28 cellular contexts compared by ENCODE assay signal in genomic region chr20:16939051-16939450, GRCh38.
"Had no signal": no experiment of that assay in that cellular context is flagged by ENCODE, and none has a peak within 500 bp of the region (broad histone marks: within the 10 kb centered on the region; RNA-seq: fewer than 3 reads in every experiment).

No MANE protein-coding gene starts in this region.

- H3K4me3 Mint-ChIP-seq: stimulated activated effector memory CD8-positive, alpha-beta T cell treated with anti-CD3 and anti-CD28 coated beads, Interleukin-12 subunit alpha, Interleukin-12 subunit beta, amount 100 ng/mL, for 72 hours; stimulated activated memory B cell treated with anti-CD40 and anti-IgM and Interleukin-4, amounts not matched to agents 10 μg/mL and 1 μg/mL and 100 μg/mL, for 72 hours; stimulated activated naive B cell treated with anti-CD40 and anti-IgM and Interleukin-4, amounts not matched to agents 10 μg/mL and 1 μg/mL and 100 μg/mL, for 72 hours; stimulated activated naive CD8-positive, alpha-beta T cell treated with anti-CD3 and anti-CD28 coated beads, Interleukin-15, amount 100 ng/mL, for 72 hours; stimulated activated naive CD8-positive, alpha-beta T cell treated with anti-CD3 and anti-CD28 coated beads, Interleukin-15, Interleukin-2, amounts not matched to agents 100 ng/mL and 50 ng/mL, for 24 hours; type B pancreatic cell had no signal

- ATAC-seq: stimulated activated effector memory CD8-positive, alpha-beta T cell treated with anti-CD3 and anti-CD28 coated beads, Interleukin-12 subunit alpha, Interleukin-12 subunit beta, amount 100 ng/mL, for 72 hours; stimulated activated memory B cell treated with anti-CD40 and anti-IgM and Interleukin-4, amounts not matched to agents 10 μg/mL and 1 μg/mL and 100 μg/mL, for 72 hours; stimulated activated naive B cell treated with anti-CD40 and anti-IgM and Interleukin-4, amounts not matched to agents 10 μg/mL and 1 μg/mL and 100 μg/mL, for 72 hours; stimulated activated naive CD8-positive, alpha-beta T cell treated with anti-CD3 and anti-CD28 coated beads, Interleukin-15, amount 100 ng/mL, for 72 hours; stimulated activated naive CD8-positive, alpha-beta T cell treated with anti-CD3 and anti-CD28 coated beads, Interleukin-15, Interleukin-2, amounts not matched to agents 100 U/mL and 50 U/mL, for 24 hours; upper lobe of right lung had no signal

- H3K36me3 Mint-ChIP-seq: stimulated activated effector memory CD8-positive, alpha-beta T cell treated with anti-CD3 and anti-CD28 coated beads, Interleukin-12 subunit alpha, Interleukin-12 subunit beta, amount 100 ng/mL, for 72 hours; stimulated activated memory B cell treated with anti-CD40 and anti-IgM and Interleukin-4, amounts not matched to agents 10 μg/mL and 1 μg/mL and 100 μg/mL, for 72 hours; stimulated activated naive B cell treated with anti-CD40 and anti-IgM and Interleukin-4, amounts not matched to agents 10 μg/mL and 1 μg/mL and 100 μg/mL, for 72 hours; type B pancreatic cell had no signal

- H3K9me3 ChIP-seq: stomach, suprapubic skin, testis, thoracic aorta, thyroid gland, tibial artery, tibial nerve, transverse colon, upper lobe of left lung, upper lobe of right lung, uterus, vagina had no signal

- H3K4me1 Mint-ChIP-seq: stimulated activated effector memory CD8-positive, alpha-beta T cell treated with anti-CD3 and anti-CD28 coated beads, Interleukin-12 subunit alpha, Interleukin-12 subunit beta, amount 100 ng/mL, for 72 hours; stimulated activated memory B cell treated with anti-CD40 and anti-IgM and Interleukin-4, amounts not matched to agents 10 μg/mL and 1 μg/mL and 100 μg/mL, for 72 hours; stimulated activated naive B cell treated with anti-CD40 and anti-IgM and Interleukin-4, amounts not matched to agents 10 μg/mL and 1 μg/mL and 100 μg/mL, for 72 hours; stimulated activated naive CD8-positive, alpha-beta T cell treated with anti-CD3 and anti-CD28 coated beads, Interleukin-15, amount 100 ng/mL, for 72 hours had no signal

- H3K27me3 Mint-ChIP-seq: stimulated activated memory B cell treated with anti-CD40 and anti-IgM and Interleukin-4, amounts not matched to agents 10 μg/mL and 1 μg/mL and 100 μg/mL, for 72 hours; stimulated activated naive B cell treated with anti-CD40 and anti-IgM and Interleukin-4, amounts not matched to agents 10 μg/mL and 1 μg/mL and 100 μg/mL, for 72 hours; stimulated activated naive CD8-positive, alpha-beta T cell treated with anti-CD3 and anti-CD28 coated beads, Interleukin-15, amount 100 ng/mL, for 72 hours; stimulated activated naive CD8-positive, alpha-beta T cell treated with anti-CD3 and anti-CD28 coated beads, Interleukin-15, Interleukin-2, amounts not matched to agents 100 ng/mL and 50 ng/mL, for 24 hours had no signal

- DNase-seq: stimulated activated CD4-positive, alpha-beta T cell treated with anti-CD3 and anti-CD28 coated beads, Interleukin-2, amount 100 ng/mL, for 48 hours; stimulated activated CD4-positive, alpha-beta T cell treated with anti-CD3 and anti-CD28 coated beads, Interleukin-4, amount 100 ng/mL, for 1 hour; stimulated activated CD4-positive, alpha-beta T cell treated with anti-CD3 and anti-CD28 coated beads, Interleukin-4, amount 100 ng/mL, for 24 hours; stimulated activated CD4-positive, alpha-beta T cell treated with anti-CD3 and anti-CD28 coated beads, Interleukin-4, amount 100 ng/mL, for 4 hours; stimulated activated CD8-positive, alpha-beta memory T cell treated with anti-CD3 and anti-CD28 coated beads, Interleukin-4, amount 100 ng/mL, for 48 hours; stimulated activated naive B cell treated with anti-CD40 and anti-IgM and Interleukin-4, amounts not matched to agents 10 μg/mL and 1 μg/mL and 100 μg/mL, for 72 hours; stimulated activated naive CD4-positive, alpha-beta T cell; stimulated activated naive CD4-positive, alpha-beta T cell treated with Interleukin-2 at 50 U/mL for 16 hours; stimulated activated naive CD8-positive, alpha-beta T cell treated with anti-CD3 and anti-CD28 coated beads, Interleukin-15, amount 100 ng/mL, for 72 hours; stimulated activated naive CD8-positive, alpha-beta T cell treated with anti-CD3 and anti-CD28 coated beads, Interleukin-15, Interleukin-2, amounts not matched to agents 100 U/mL and 50 U/mL, for 24 hours; stomach; substantia nigra; testis; thyroid gland; tibial artery; transverse colon; trophoblast cell; upper lobe of left lung; upper lobe of right lung; uterus had no signal

- H3K27ac Mint-ChIP-seq: stimulated activated effector memory CD8-positive, alpha-beta T cell treated with anti-CD3 and anti-CD28 coated beads, Interleukin-12 subunit alpha, Interleukin-12 subunit beta, amount 100 ng/mL, for 72 hours; stimulated activated memory B cell treated with anti-CD40 and anti-IgM and Interleukin-4, amounts not matched to agents 10 μg/mL and 1 μg/mL and 100 μg/mL, for 72 hours; stimulated activated naive B cell treated with anti-CD40 and anti-IgM and Interleukin-4, amounts not matched to agents 10 μg/mL and 1 μg/mL and 100 μg/mL, for 72 hours; stimulated activated naive CD8-positive, alpha-beta T cell treated with anti-CD3 and anti-CD28 coated beads, Interleukin-15, Interleukin-2, amounts not matched to agents 100 ng/mL and 50 ng/mL, for 24 hours; type B pancreatic cell had no signal
